Comparison of ENCODE assay signal across 21 cellular contexts in the genomic region with DNA sequence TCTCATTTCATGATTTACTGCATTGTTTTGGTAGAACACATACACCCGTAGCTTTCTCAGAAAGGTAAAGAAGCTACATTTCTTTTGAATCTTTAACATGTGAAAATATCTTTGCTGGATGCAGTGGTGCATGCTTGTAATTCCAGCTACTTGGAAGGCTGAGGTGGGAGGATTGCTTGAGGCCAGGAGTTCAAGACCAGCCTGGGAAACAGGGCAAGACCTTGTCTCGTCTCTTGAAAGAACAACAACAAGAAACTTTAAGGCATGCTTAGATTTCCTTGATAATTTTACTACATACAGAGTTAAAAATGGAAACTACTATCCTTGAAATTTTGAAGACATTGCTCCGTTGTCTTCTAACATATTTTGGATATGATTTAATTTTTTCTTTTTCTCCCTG. TPM values are rescaled to one million over a fixed set of nuclear protein-coding genes. Genes with fewer than 3 reads are reported as not detected.
DNase-seq lines count a peak whose midpoint lies in the region; FAIRE-seq and TF ChIP-seq lines count a peak whose summit lies in the region.
"Had no signal": no experiment of that assay in that cellular context is flagged by ENCODE, and none has a peak within 500 bp of the region (broad histone marks: within the 10 kb centered on the region; RNA-seq: fewer than 3 reads in every experiment).

No MANE protein-coding gene starts in this region.

- TF ChIP-seq CTCF in osteocyte (IDR thresholded peaks at IDR 0.05), result no peak

- intact Hi-C loops in activated T-helper 2 cell treated with anti-CD3 and anti-CD28 coated beads, Interferon-gamma antibody, Interleukin-2, Interleukin-4, amounts not matched to agents 10 μg/mL and 5 μg/mL and 100 μg/mL, durations not matched to agents 14 hours and 24 hours and 36 hours (cut with micrococcal nuclease), result no loop called here

- H3K9me3 ChIP-seq in SK-N-MC (ENCODE audit: low read depth, low read length), result no peaks in the 10 kb centered on the region
- H3K9me3 ChIP-seq: BE2C had no signal

- no peak overlapping the region for H3K4me3 ChIP-seq in SK-N-MC
- H3K4me3 ChIP-seq: GM23338 had no signal

- no peaks in the 10 kb centered on the region for H3K36me3 ChIP-seq in SK-N-MC (ENCODE audit: insufficient read depth, low read length)
- H3K36me3 ChIP-seq: BE2C had no signal

- H3K9ac ChIP-seq in SK-N-MC (ENCODE audit: insufficient read length), result no peak overlapping the region

- peak overlapping the region; percentile 74; the same call in 1 of the 2 replicates for H3K27ac ChIP-seq in SK-N-MC

- FAIRE-seq in endometrium (lab: Jason Lieb, UNC), result peak; percentile 12
- FAIRE-seq: A204.1, GM12892, GM18507, H54, HTR-8/SVneo had no signal

- no peak overlapping the region for H3K4me3 Mint-ChIP-seq in osteocyte (ENCODE audit: unreplicated experiment)
- H3K4me3 Mint-ChIP-seq in activated T-helper 2 cell treated with anti-CD3 and anti-CD28 coated beads, Interferon-gamma antibody, Interleukin-2, Interleukin-4, amounts not matched to agents 10 μg/mL and 5 μg/mL and 100 μg/mL, durations not matched to agents 14 hours and 24 hours and 36 hours (ENCODE audit: low read depth), result no peak overlapping the region
- H3K4me3 Mint-ChIP-seq: CD4-positive, CD25-positive, alpha-beta regulatory T cell; CD8-positive, alpha-beta memory T cell; GM23338 had no signal

- peaks cover 8% of the 10 kb centered on the region for H3K36me3 Mint-ChIP-seq in osteocyte (ENCODE audit: unreplicated experiment)
- no peaks in the 10 kb centered on the region for H3K36me3 Mint-ChIP-seq in activated T-helper 2 cell treated with anti-CD3 and anti-CD28 coated beads, Interferon-gamma antibody, Interleukin-2, Interleukin-4, amounts not matched to agents 10 μg/mL and 5 μg/mL and 100 μg/mL, durations not matched to agents 14 hours and 24 hours and 36 hours (ENCODE audit: low read depth)
- H3K36me3 Mint-ChIP-seq: CD4-positive, CD25-positive, alpha-beta regulatory T cell; CD8-positive, alpha-beta memory T cell had no signal

- DNase-seq in SK-N-MC (ENCODE audit: low read depth, low spot score) (no peak), osteocyte (ENCODE audit: extremely low spot score, unreplicated experiment) (no peak), iPS-NIHi11 (ENCODE audit: low spot score) (no peak)
- DNase-seq in activated T-helper 2 cell treated with anti-CD3 and anti-CD28 coated beads, Interferon-gamma antibody, Interleukin-2, Interleukin-4, amounts not matched to agents 10 μg/mL and 5 μg/mL and 100 μg/mL, durations not matched to agents 14 hours and 24 hours and 36 hours (ENCODE audit: low spot score), result no peak
- DNase-seq in stimulated activated naive CD4-positive, alpha-beta T cell treated with Interleukin-2 at 50 U/mL for 16 hours (lab: John Stamatoyannopoulos, UW), result no peak
- DNase-seq: ACHN; BE2C; C1 segment of cervical spinal cord; CD4-positive, CD25-positive, alpha-beta regulatory T cell; CD8-positive, alpha-beta memory T cell; COR-L47; DMS 273 treated with DMSO at 0.1 percent for 48 hours; DMS53; DND-41 had no signal

- no peaks in the 10 kb centered on the region for H3K9me3 Mint-ChIP-seq in osteocyte (ENCODE audit: unreplicated experiment)
- no peaks in the 10 kb centered on the region for H3K9me3 Mint-ChIP-seq in activated T-helper 2 cell treated with anti-CD3 and anti-CD28 coated beads, Interferon-gamma antibody, Interleukin-2, Interleukin-4, amounts not matched to agents 10 μg/mL and 5 μg/mL and 100 μg/mL, durations not matched to agents 14 hours and 24 hours and 36 hours
- H3K9me3 Mint-ChIP-seq: GM23338 had no signal

- no peaks in the 10 kb centered on the region for H3K27me3 Mint-ChIP-seq in osteocyte (ENCODE audit: unreplicated experiment)
- no peaks in the 10 kb centered on the region for H3K27me3 Mint-ChIP-seq in activated T-helper 2 cell treated with anti-CD3 and anti-CD28 coated beads, Interferon-gamma antibody, Interleukin-2, Interleukin-4, amounts not matched to agents 10 μg/mL and 5 μg/mL and 100 μg/mL, durations not matched to agents 14 hours and 24 hours and 36 hours (ENCODE audit: low read depth)

- peaks cover 71% of the 10 kb centered on the region for H3K4me1 Mint-ChIP-seq in osteocyte (ENCODE audit: unreplicated experiment)
- H3K4me1 Mint-ChIP-seq in activated T-helper 2 cell treated with anti-CD3 and anti-CD28 coated beads, Interferon-gamma antibody, Interleukin-2, Interleukin-4, amounts not matched to agents 10 μg/mL and 5 μg/mL and 100 μg/mL, durations not matched to agents 14 hours and 24 hours and 36 hours (ENCODE audit: low read depth), result no peaks in the 10 kb centered on the region
- H3K4me1 Mint-ChIP-seq: CD4-positive, CD25-positive, alpha-beta regulatory T cell; CD8-positive, alpha-beta memory T cell had no signal

- H3K27ac Mint-ChIP-seq in osteocyte (ENCODE audit: unreplicated experiment), result peak overlapping the region; percentile 61
- no peak overlapping the region for H3K27ac Mint-ChIP-seq in activated T-helper 2 cell treated with anti-CD3 and anti-CD28 coated beads, Interferon-gamma antibody, Interleukin-2, Interleukin-4, amounts not matched to agents 10 μg/mL and 5 μg/mL and 100 μg/mL, durations not matched to agents 14 hours and 24 hours and 36 hours
- H3K27ac Mint-ChIP-seq: CD4-positive, CD25-positive, alpha-beta regulatory T cell had no signal

RNA-seq across cellular contexts. Expression of gene RNF113B, which starts 7.7 kb away (rescaled TPM):
- not detected in 2 replicates for total RNA-seq in osteocyte
- not detected in 2 replicates for total RNA-seq in activated T-helper 2 cell treated with anti-CD3 and anti-CD28 coated beads, Interferon-gamma antibody, Interleukin-2, Interleukin-4, amounts not matched to agents 10 μg/mL and 5 μg/mL and 100 μg/mL, durations not matched to agents 14 hours and 24 hours and 36 hours
- total RNA-seq: CD4-positive, CD25-positive, alpha-beta regulatory T cell; CD8-positive, alpha-beta memory T cell; GM23338 had no signal

RNA-seq across cellular contexts. Expression of gene FARP1, which starts 26.4 kb away (rescaled TPM):
- 347 and 357 TPM in 2 replicates for total RNA-seq in osteocyte
- 0.55 and 0.89 TPM in 2 replicates for total RNA-seq in activated T-helper 2 cell treated with anti-CD3 and anti-CD28 coated beads, Interferon-gamma antibody, Interleukin-2, Interleukin-4, amounts not matched to agents 10 μg/mL and 5 μg/mL and 100 μg/mL, durations not matched to agents 14 hours and 24 hours and 36 hours

Comparison
In these comparisons a context has a peak if more than half of its experiments do, and no peak if none do; other contexts are left out.
1. RNA of gene FARP1, which starts 26.4 kb away (total RNA-seq): 347 to 357 TPM in osteocyte; 0.55 to 0.89 TPM in activated T-helper 2 cell treated with anti-CD3 and anti-CD28 coated beads, Interferon-gamma antibody, Interleukin-2, Interleukin-4, amounts not matched to agents 10 μg/mL and 5 μg/mL and 100 μg/mL, durations not matched to agents 14 hours and 24 hours and 36 hours; every median in the first group is over 100 times any median in the second.